In genomic region chr2:190354003-190354690, GRCh38 we compare ENCODE assay signal across 16 cellular contexts. TPM values are rescaled to one million over a fixed set of nuclear protein-coding genes. Genes with fewer than 3 reads are reported as not detected.
DNase-seq lines count a peak whose midpoint lies in the region; ATAC-seq and TF ChIP-seq lines count a peak whose summit lies in the region.
"Had no signal": no experiment of that assay in that cellular context is flagged by ENCODE, and none has a peak within 500 bp of the region (broad histone marks: within the 10 kb centered on the region; RNA-seq: fewer than 3 reads in every experiment).

No MANE protein-coding gene starts in this region.

- CTCF ChIA-PET in HEK293 (lab: Yijun Ruan, JAX): interaction anchor here (0.6 to 1.7 kb wide), 4 partner anchors 10 to 265 kb away, joined by 3 to 6 read pairs (median 3); no protein-coding TSS in a partner anchor

- no peak overlapping the region for H3K4me3 Mint-ChIP-seq in endodermal cell
- H3K4me3 Mint-ChIP-seq: activated CD4-positive, alpha-beta T cell treated with anti-CD3 and anti-CD28 coated beads for 36 hours; activated naive CD8-positive, alpha-beta T cell; central memory CD8-positive, alpha-beta T cell had no signal

- no peaks in the 10 kb centered on the region for H3K9me3 Mint-ChIP-seq in endodermal cell
- H3K9me3 Mint-ChIP-seq: central memory CD8-positive, alpha-beta T cell had no signal

- no peak overlapping the region for H3K9ac ChIP-seq in endodermal cell (ENCODE audit: extremely low read depth, low read length, poor library complexity, severe bottlenecking)

- H3K27me3 ChIP-seq in endodermal cell (ENCODE audit: control insufficient read depth, insufficient read depth, low read length, poor library complexity, severe bottlenecking) (no peaks in the 10 kb centered on the region), right atrium auricular region (no peaks in the 10 kb centered on the region), sigmoid colon (no peaks in the 10 kb centered on the region)

- H3K36me3 ChIP-seq in HEK293 (ENCODE audit: control insufficient read depth in 2 of 2, insufficient read depth in 1 of 2, low read length in 2 of 2) (no peaks in the 10 kb centered on the region; a peak in 1 of 3 replicates), endodermal cell (ENCODE audit: control insufficient read depth, insufficient read depth, low read length) (no peaks in the 10 kb centered on the region), right atrium auricular region (no peaks in the 10 kb centered on the region), sigmoid colon (peaks cover 0 to 8% (median 0%) of the 10 kb centered on the region in 4 donors)

- no peak for TF ChIP-seq EP300 in sigmoid colon (IDR thresholded peaks at IDR 0.05)

- DNase-seq in endodermal cell: peak; percentile 45
- DNase-seq in right atrium auricular region (ENCODE audit: low spot score): no peak
- DNase-seq in sigmoid colon: no peak
- no peak for DNase-seq in MV-4-11 (lab: John Stamatoyannopoulos, UW)
- DNase-seq in HPDE6-E6E7 (ENCODE audit: extremely low spot score): no peak
- DNase-seq: activated CD4-positive, alpha-beta T cell treated with anti-CD3 and anti-CD28 coated beads for 36 hours; AML-193; Karpas-422; NCI-H146; NCI-H524; nucleus accumbens had no signal

- H3K27ac Mint-ChIP-seq in endodermal cell: no peak overlapping the region
- H3K27ac Mint-ChIP-seq: activated CD4-positive, alpha-beta T cell treated with anti-CD3 and anti-CD28 coated beads for 36 hours; activated naive CD8-positive, alpha-beta T cell had no signal

- peaks cover 20% of the 10 kb centered on the region for H3K4me1 Mint-ChIP-seq in endodermal cell
- H3K4me1 Mint-ChIP-seq: central memory CD8-positive, alpha-beta T cell had no signal

- no peak for TF ChIP-seq CTCF in HEK293 (tag by site-specific recombination; IDR thresholded peaks at IDR 0.05)
- no peak for TF ChIP-seq CTCF in endodermal cell (conservative IDR thresholded peaks at IDR 0.05)
- no peak for TF ChIP-seq CTCF in right atrium auricular region (IDR thresholded peaks at IDR 0.05)
- TF ChIP-seq CTCF in sigmoid colon (IDR thresholded peaks at IDR 0.05): no peak

- POLR2A ChIA-PET in HEK293 (lab: Yijun Ruan, JAX): no interaction called here

- ATAC-seq in GM21367 (IDR thresholded peaks at IDR 0.05; ENCODE audit: unreplicated experiment) (no peak), GM19397 (IDR thresholded peaks at IDR 0.05; ENCODE audit: unreplicated experiment) (no peak)
- ATAC-seq: activated CD4-positive, alpha-beta T cell treated with anti-CD3 and anti-CD28 coated beads for 36 hours had no signal

- intact Hi-C loops in sigmoid colon (cut with DNase I): no loop called here

- TF ChIP-seq POLR2A in sigmoid colon (IDR thresholded peaks at IDR 0.05): no peak

- no peaks in the 10 kb centered on the region for H3K27me3 Mint-ChIP-seq in endodermal cell (ENCODE audit: insufficient read depth)
- H3K27me3 Mint-ChIP-seq: activated CD4-positive, alpha-beta T cell treated with anti-CD3 and anti-CD28 coated beads for 36 hours; activated naive CD8-positive, alpha-beta T cell; central memory CD8-positive, alpha-beta T cell had no signal

- 88 to 90% methylated on average over 10 to 12 of the region's 12 CpGs for whole genome bisulfite sequencing in endodermal cell (ENCODE audit: insufficient coverage in 1 of 2, insufficient read length in 1 of 2), 2 experiments
- 63 to 85% methylated on average over 12 of the region's 12 CpGs for WGBS in sigmoid colon, 2 donors

- H3K9me3 ChIP-seq in HEK293 (ENCODE audit: control insufficient read depth, insufficient read depth, low read depth, low read length) (no peaks in the 10 kb centered on the region), endodermal cell (ENCODE audit: control insufficient read depth, low read length) (no peaks in the 10 kb centered on the region), right atrium auricular region (no peaks in the 10 kb centered on the region), sigmoid colon (no peaks in the 10 kb centered on the region)

- H3K27ac ChIP-seq in HEK293 (ENCODE audit: extremely low read depth, low read depth, low read length) (no peak overlapping the region), endodermal cell (ENCODE audit: low read depth, low read length) (no peak overlapping the region), right atrium auricular region (peak overlapping the region; percentile 25 to 56), sigmoid colon (peak overlapping the region; percentile 16 to 52 (median 27))

- no peaks in the 10 kb centered on the region for H3K4me1 ChIP-seq in HEK293 (ENCODE audit: control insufficient read depth, insufficient read depth, low read length)
- H3K4me1 ChIP-seq in endodermal cell (ENCODE audit: control insufficient read depth, insufficient read depth, low read length): peaks cover 7% of the 10 kb centered on the region
- peaks cover 0 to 52% of the 10 kb centered on the region in 2 donors for H3K4me1 ChIP-seq in right atrium auricular region
- peaks cover 0 to 47% (median 28%) of the 10 kb centered on the region in 4 donors for H3K4me1 ChIP-seq in sigmoid colon

- no peak overlapping the region for H3K4me3 ChIP-seq in HEK293 (ENCODE audit: low read depth, low read length)
- no peak overlapping the region for H3K4me3 ChIP-seq in endodermal cell (ENCODE audit: low read length)
- H3K4me3 ChIP-seq in right atrium auricular region: no peak overlapping the region
- no peak overlapping the region for H3K4me3 ChIP-seq in sigmoid colon

- H3K36me3 Mint-ChIP-seq in endodermal cell (ENCODE audit: low read depth): no peaks in the 10 kb centered on the region
- H3K36me3 Mint-ChIP-seq: activated naive CD8-positive, alpha-beta T cell had no signal

TF ChIP-seq in HEK293, 187 proteins besides CTCF, POLR2A, EP300 and RAD21:
- TF ChIP-seq ZNF548 (tag by site-specific recombination; IDR thresholded peaks at IDR 0.05) (0 out of 2 replicates have a peak, but pooled peaks have one; percentile 39), ZNF626 (tag by site-specific recombination; IDR thresholded peaks at IDR 0.05) (no peak), ZNF629 (tag by site-specific recombination; IDR thresholded peaks at IDR 0.05) (no peak), ZBTB20 (tag by site-specific recombination; IDR thresholded peaks at IDR 0.05) (no peak), ZBTB1 (tag by site-specific recombination; IDR thresholded peaks at IDR 0.05) (no peak), GLI4 (tag by site-specific recombination; IDR thresholded peaks at IDR 0.05) (no peak), ZNF366 (tag by site-specific recombination; conservative IDR thresholded peaks at IDR 0.05) (no peak)

RNA-seq across cellular contexts. Expression of gene INPP1, which starts 10.8 kb away (rescaled TPM):
- 1 to 10 TPM; 1.7 to 3.5 TPM for total RNA-seq in endodermal cell
- 5.5 TPM for polyA plus RNA-seq in endodermal cell (2013, experiment 1 of 2)
- 5.1 TPM for polyA plus RNA-seq in endodermal cell (2013, experiment 2 of 2)
- total RNA-seq in right atrium auricular region: 10 to 100 TPM; 18.6 to 25.9 TPM
- total RNA-seq in sigmoid colon: 10 to 100 TPM; 12.5 to 19.9 (median 15.5) TPM
- polyA plus RNA-seq in sigmoid colon: 10 to 100 TPM; 27.8 to 46.2 (median 28.8) TPM

RNA-seq across cellular contexts. Expression of gene HIBCH, which starts 34.5 kb away (rescaled TPM):
- 10 to 100 TPM; 30.8 to 46.7 TPM for total RNA-seq in endodermal cell
- 32.6 TPM for polyA plus RNA-seq in endodermal cell (2013, experiment 1 of 2)
- 33.6 TPM for polyA plus RNA-seq in endodermal cell (2013, experiment 2 of 2)
- total RNA-seq in right atrium auricular region: 10 to 100 TPM; 11.9 to 17.6 TPM
- total RNA-seq in sigmoid colon: 10 to 100 TPM; 18.1 to 21.6 (median 19.0) TPM
- 10 to 100 TPM; 37.2 to 45.8 (median 42.6) TPM for polyA plus RNA-seq in sigmoid colon

RNA-seq across cellular contexts. Expression of gene MFSD6, which starts 54.0 kb away (rescaled TPM):
- 1 to 10 TPM; 1.2 to 3.2 TPM for total RNA-seq in endodermal cell
- 0.82 TPM for polyA plus RNA-seq in endodermal cell (2013, experiment 1 of 2)
- polyA plus RNA-seq in endodermal cell (2013, experiment 2 of 2): 0.70 TPM
- total RNA-seq in right atrium auricular region: 10 to 100 TPM; 57.2 to 72.7 TPM
- total RNA-seq in sigmoid colon: 10 to 100 TPM; 46.7 to 87.5 (median 60.1) TPM
- 10 to 100 TPM in 1 of 3 donors, 1 to 10 TPM in 2; 8.4 to 23.0 (median 8.8) TPM for polyA plus RNA-seq in sigmoid colon

Comparison
In these comparisons a context has a peak if more than half of its experiments do, and no peak if none do; other contexts are left out.
1. H3K27ac ChIP-seq: peak in right atrium auricular region (2 of 2) and sigmoid colon (4 of 4); none in HEK293 (single experiment) and endodermal cell (single experiment).
2. RNA of gene MFSD6, which starts 54.0 kb away (total RNA-seq): 57.2 to 72.7 TPM in right atrium auricular region and 46.7 to 87.5 TPM in sigmoid colon; 1.2 to 3.2 TPM in endodermal cell; every median in the first group is over 10 times any median in the second.